27 cellular contexts compared by ENCODE assay signal in the genomic region with DNA sequence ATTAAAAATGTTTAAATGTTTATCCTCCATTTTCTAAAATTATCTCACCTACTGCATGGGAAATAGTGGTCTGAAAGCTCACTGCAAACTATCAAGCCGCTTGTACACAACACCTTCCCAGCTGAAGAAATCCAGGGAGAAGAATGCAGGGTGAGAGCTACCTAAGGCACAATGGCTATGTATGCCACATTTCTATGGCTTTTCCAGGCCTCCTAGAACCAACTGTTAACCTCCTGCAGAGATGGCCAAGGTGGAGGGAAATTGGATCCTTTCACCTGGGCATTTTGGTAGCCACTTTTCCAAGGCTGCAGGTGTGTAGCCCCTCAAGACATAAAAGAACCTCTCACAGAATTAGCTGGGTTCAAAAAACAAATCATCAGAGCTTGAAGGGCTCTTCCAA.
DNase-seq lines count a peak whose midpoint lies in the region; TF ChIP-seq lines count a peak whose summit lies in the region.
"Had no signal": no experiment of that assay in that cellular context is flagged by ENCODE, and none has a peak within 500 bp of the region (broad histone marks: within the 10 kb centered on the region; RNA-seq: fewer than 3 reads in every experiment).

No MANE protein-coding gene starts in this region.

- H3K27me3 Mint-ChIP-seq in nephron (ENCODE audit: low read depth) = no peaks in the 10 kb centered on the region
- peaks cover 0 to 4% (median 2%) of the 10 kb centered on the region in 3 donors for H3K27me3 Mint-ChIP-seq in immature natural killer cell (ENCODE audit: low read depth in 3 of 3)
- H3K27me3 Mint-ChIP-seq: activated naive CD8-positive, alpha-beta T cell had no signal

- peak overlapping the region; percentile 24 to 80 (median 28) for H3K27ac Mint-ChIP-seq in nephron
- H3K27ac Mint-ChIP-seq in immature natural killer cell = no peak overlapping the region
- H3K27ac Mint-ChIP-seq: activated CD4-positive, alpha-beta T cell treated with anti-CD3 and anti-CD28 coated beads, Interleukin-2, amount 10 ng/mL, durations not matched to agents 24 days and 14 days had no signal

- H3K9me3 Mint-ChIP-seq in nephron = no peaks in the 10 kb centered on the region
- peaks cover 0 to 2% (median 0%) of the 10 kb centered on the region in 6 donors for H3K9me3 Mint-ChIP-seq in immature natural killer cell

- H3K36me3 Mint-ChIP-seq in nephron (ENCODE audit: low read depth) (peaks cover 26% of the 10 kb centered on the region), immature natural killer cell (peaks cover 0 to 3% (median 0%) of the 10 kb centered on the region in 3 donors)

- DNase-seq in DMS79 treated with DMSO at 0.1 percent for 48 hours (lab: John Stamatoyannopoulos, UW) (peak; percentile 20), NCI-H187 treated with DMSO at 0.1 percent for 48 hours (lab: John Stamatoyannopoulos, UW) (peak; percentile 42), cerebellar cortex (ENCODE audit: low spot score) (peak; percentile 11), DMS53 (lab: John Stamatoyannopoulos, UW) (no peak), substantia nigra (lab: John Stamatoyannopoulos, UW) (no peak), immature natural killer cell (no peak)
- no peak for DNase-seq in effector CD4-positive, alpha-beta T cell
- DNase-seq: ACHN; activated CD4-positive, alpha-beta T cell treated with anti-CD3 and anti-CD28 coated beads, Interleukin-2, amount 10 ng/mL, durations not matched to agents 24 days and 14 days; activated effector memory CD4-positive, alpha-beta T cell treated with Interleukin-2 at 50 U/mL for 16 hours; anterior cingulate cortex; COR-L47; erythroblast; kidney; NCI-H2029; NCI-H345; nucleus accumbens; stimulated activated CD4-positive, alpha-beta T cell treated with anti-CD3 and anti-CD28 coated beads, Interleukin-12 subunit alpha, Interleukin-12 subunit beta, amount 100 ng/mL, for 4 hours; stimulated activated CD4-positive, alpha-beta T cell treated with anti-CD3 and anti-CD28 coated beads, Interleukin-2, amount 100 ng/mL, for 48 hours; T-helper 9 cell; trophoblast cell had no signal

- TF ChIP-seq CTCF in nephron (IDR thresholded peaks at IDR 0.05; ENCODE audit: unreplicated experiment in 3 of 3) = no peak

- H3K27ac ChIP-seq in substantia nigra (ENCODE audit: low read depth, low read length, poor library complexity, severe bottlenecking) = no peak overlapping the region
- H3K27ac ChIP-seq: breast epithelium, KMS-11, prostate gland, VCaP had no signal

- no peak overlapping the region for H3K4me3 Mint-ChIP-seq in nephron
- H3K4me3 Mint-ChIP-seq in immature natural killer cell = no peak overlapping the region

- H3K4me1 Mint-ChIP-seq in nephron = peaks cover 41% of the 10 kb centered on the region
- H3K4me1 Mint-ChIP-seq in immature natural killer cell = peaks cover 10 to 19% of the 10 kb centered on the region in 2 donors

Comparison
In these comparisons a context has a peak if more than half of its experiments do, and no peak if none do; other contexts are left out.
1. DNase-seq: peak in DMS79 treated with DMSO at 0.1 percent for 48 hours (single experiment), NCI-H187 treated with DMSO at 0.1 percent for 48 hours (single experiment) and cerebellar cortex (single experiment); none in DMS53 (single experiment), substantia nigra (0 of 49), effector CD4-positive, alpha-beta T cell (single experiment) and immature natural killer cell (0 of 3).
2. H3K27ac Mint-ChIP-seq: peak in nephron (3 of 3); none in immature natural killer cell (0 of 6).